ENCODE assay signal across 18 cellular contexts in the genomic region with DNA sequence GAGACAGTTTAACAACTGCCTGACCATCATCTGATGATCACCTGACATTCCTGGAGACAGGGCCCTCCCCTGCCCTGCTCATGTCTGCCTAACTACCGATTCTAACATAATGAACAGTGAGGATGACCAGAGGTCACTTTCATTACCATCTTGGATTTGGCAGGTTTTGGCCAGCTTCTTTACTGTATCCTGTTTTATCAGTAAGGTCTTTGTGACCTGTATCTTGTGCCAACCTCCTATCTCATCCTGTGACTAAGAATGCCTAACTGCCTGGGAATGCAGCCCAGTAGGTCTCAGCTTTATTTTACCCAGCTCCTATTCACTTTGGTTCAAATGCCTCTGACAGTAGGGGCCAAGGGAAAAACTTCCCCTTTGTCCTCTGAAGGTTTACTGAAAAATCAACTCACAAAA. TPM values are rescaled to one million over a fixed set of nuclear protein-coding genes. Genes with fewer than 3 reads are reported as not detected.
DNase-seq lines count a peak whose midpoint lies in the region; ATAC-seq, FAIRE-seq and TF ChIP-seq lines count a peak whose summit lies in the region.
"Had no signal": no experiment of that assay in that cellular context is flagged by ENCODE, and none has a peak within 500 bp of the region (broad histone marks: within the 10 kb centered on the region; RNA-seq: fewer than 3 reads in every experiment).

No MANE protein-coding gene starts in this region.

- no peaks in the 10 kb centered on the region for H3K9me1 ChIP-seq in keratinocyte (ENCODE audit: control insufficient read depth, extremely low read depth, insufficient read depth, low read length)

- intact Hi-C loops in heart left ventricle (cut with DNase I) (no loop called here), cardiac septum (cut with DNase I) (no loop called here), activated B cell treated with CpG ODN at 0.5 μM for 24 hours (cut with micrococcal nuclease) (no loop called here)

- H3K4me1 ChIP-seq in heart left ventricle: peaks cover 0 to 31% (median 1%) of the 10 kb centered on the region in 12 donors
- peaks cover 10% of the 10 kb centered on the region for H3K4me1 ChIP-seq in keratinocyte (ENCODE audit: control insufficient read depth, extremely low read depth, insufficient read depth, low read length)
- H3K4me1 ChIP-seq: HAP-1, neural progenitor cell had no signal

- H3K36me3 ChIP-seq in heart left ventricle (no peaks in the 10 kb centered on the region), keratinocyte (ENCODE audit: control insufficient read depth in 2 of 2, extremely low read depth in 1 of 2, insufficient read depth in 2 of 2, low read length in 2 of 2) (no peaks in the 10 kb centered on the region)
- H3K36me3 ChIP-seq: HAP-1, neural progenitor cell, WERI-Rb-1 had no signal

- ATAC-seq in heart left ventricle (peak; percentile 64 to 69 (median 66)), activated B cell treated with CpG ODN at 0.5 μM for 24 hours (ENCODE audit: low read depth) (no peak)
- ATAC-seq in activated CD8-positive, alpha-beta T cell treated with anti-CD3 and anti-CD28 coated beads, Interleukin-2, amount 10 ng/mL, durations not matched to agents 7 days and 5 days: no peak
- ATAC-seq: stimulated activated naive CD8-positive, alpha-beta T cell treated with anti-CD3 and anti-CD28 coated beads, Interleukin-15, Interleukin-2, amounts not matched to agents 100 U/mL and 50 U/mL, for 24 hours had no signal

- H3K4me3 ChIP-seq in heart left ventricle (no peak overlapping the region), keratinocyte (ENCODE audit: control insufficient read depth in 2 of 3, extremely low read depth in 1 of 3, insufficient read depth in 2 of 3, low read depth in 1 of 3, low read length in 3 of 3) (no peak overlapping the region)
- H3K4me3 ChIP-seq: HAP-1, neural progenitor cell had no signal

- POLR2A ChIA-PET in activated B cell treated with CpG ODN at 0.5 μM for 24 hours (lab: Charles Lee): interaction anchor here (0.5 to 1.4 kb wide), 5 partner anchors 27 to 116 kb away, joined by 3 to 9 read pairs (median 5); no protein-coding TSS in a partner anchor
- POLR2A ChIA-PET in activated CD8-positive, alpha-beta T cell treated with anti-CD3 and anti-CD28 coated beads, Interleukin-2, amount 10 ng/mL, durations not matched to agents 7 days and 5 days (lab: Charles Lee): interaction anchor here (0.7 kb wide), 1 partner anchor 61 kb away, joined by 3 read pairs; no protein-coding TSS in a partner anchor

- peak overlapping the region; percentile 36 for H2AFZ ChIP-seq in keratinocyte (ENCODE audit: control insufficient read depth, low read length)
- H2AFZ ChIP-seq: neural progenitor cell had no signal

- no peaks in the 10 kb centered on the region for H3K27me3 Mint-ChIP-seq in activated B cell treated with CpG ODN at 0.5 μM for 24 hours
- H3K27me3 Mint-ChIP-seq in activated CD8-positive, alpha-beta T cell treated with anti-CD3 and anti-CD28 coated beads, Interleukin-2, amount 10 ng/mL, durations not matched to agents 7 days and 5 days (ENCODE audit: low read depth): peaks cover 3% of the 10 kb centered on the region
- H3K27me3 Mint-ChIP-seq: activated naive CD4-positive, alpha-beta T cell treated with anti-CD3 and anti-CD28 coated beads, Interleukin-2, amount 10 ng/mL, durations not matched to agents 7 days and 5 days; CD8-positive, alpha-beta memory T cell had no signal

- H3K9me3 Mint-ChIP-seq in activated B cell treated with CpG ODN at 0.5 μM for 24 hours: peaks cover 5% of the 10 kb centered on the region
- no peaks in the 10 kb centered on the region for H3K9me3 Mint-ChIP-seq in activated CD8-positive, alpha-beta T cell treated with anti-CD3 and anti-CD28 coated beads, Interleukin-2, amount 10 ng/mL, durations not matched to agents 7 days and 5 days (ENCODE audit: insufficient read depth)
- H3K9me3 Mint-ChIP-seq: activated naive CD4-positive, alpha-beta T cell treated with anti-CD3 and anti-CD28 coated beads, Interleukin-2, amount 10 ng/mL, durations not matched to agents 7 days and 5 days had no signal

- CTCF ChIA-PET in activated B cell treated with CpG ODN at 0.5 μM for 24 hours (lab: Charles Lee): interaction anchor here (1.0 to 6.2 kb wide), 3 partner anchors 18 to 119 kb away, joined by 4 to 25 read pairs (median 15); no protein-coding TSS in a partner anchor
- CTCF ChIA-PET in activated CD8-positive, alpha-beta T cell treated with anti-CD3 and anti-CD28 coated beads, Interleukin-2, amount 10 ng/mL, durations not matched to agents 7 days and 5 days (lab: Charles Lee): interaction anchor here (2.0 to 6.2 kb wide), 3 partner anchors 10 to 120 kb away, joined by 5 to 48 read pairs (median 7); no protein-coding TSS in a partner anchor

- TF ChIP-seq CTCF in heart left ventricle (IDR thresholded peaks at IDR 0.05) (no peak), activated B cell treated with CpG ODN at 0.5 μM for 24 hours (IDR thresholded peaks at IDR 0.05) (no peak), keratinocyte (optimal IDR thresholded peaks at IDR 0.05 in 1 of 3, IDR thresholded peaks at IDR 0.05 in 1 of 3, conservative IDR thresholded peaks at IDR 0.05 in 1 of 3; ENCODE audit: extremely low read depth in 1 of 3, insufficient read depth in 2 of 3, low read length in 3 of 3) (no peak)

- 21 to 38% (median 29%) methylated on average over 1 of the region's 1 CpG for WGBS in heart left ventricle, 4 donors

- peak; percentile 56 for FAIRE-seq in keratinocyte (lab: Jason Lieb, UNC)
- FAIRE-seq: A204.1 had no signal

- peak in 2 of 5 donors; percentile 31 to 32 for DNase-seq in heart left ventricle
- DNase-seq in cardiac septum (ENCODE audit: low spot score): no peak
- no peak for DNase-seq in activated B cell treated with CpG ODN at 0.5 μM for 24 hours
- DNase-seq in keratinocyte (ENCODE audit: low read depth, low spot score): no peak
- DNase-seq in NOMO-1 treated with DMSO at 0.1 percent for 48 hours (lab: John Stamatoyannopoulos, UW; ENCODE audit: unreplicated experiment): no peak
- no peak for DNase-seq in GM03348 (ENCODE audit: low spot score)
- DNase-seq in NK-92 (lab: John Stamatoyannopoulos, UW; ENCODE audit: unreplicated experiment): no peak
- DNase-seq in activated CD8-positive, alpha-beta T cell treated with anti-CD3 and anti-CD28 coated beads, Interleukin-2, amount 10 ng/mL, durations not matched to agents 7 days and 5 days: no peak
- DNase-seq: activated naive CD4-positive, alpha-beta T cell treated with anti-CD3 and anti-CD28 coated beads, Interleukin-2, amount 10 ng/mL, durations not matched to agents 7 days and 5 days; CD8-positive, alpha-beta memory T cell; central memory CD4-positive, alpha-beta T cell; NCI-H2107; NCI-H748 treated with DMSO at 0.1 percent for 48 hours; stimulated activated naive CD8-positive, alpha-beta T cell treated with anti-CD3 and anti-CD28 coated beads, Interleukin-15, Interleukin-2, amounts not matched to agents 100 U/mL and 50 U/mL, for 24 hours; WERI-Rb-1 had no signal

- no peaks in the 10 kb centered on the region for H3K79me2 ChIP-seq in keratinocyte (ENCODE audit: control insufficient read depth, insufficient read depth, low read length)

- no peaks in the 10 kb centered on the region for H4K20me1 ChIP-seq in keratinocyte (ENCODE audit: control insufficient read depth, extremely low read depth, insufficient read depth, low read length)

- peak overlapping the region in 6 of 12 donors; percentile 22 to 60 (median 40) for H3K27ac ChIP-seq in heart left ventricle
- peak overlapping the region; percentile 40 for H3K27ac ChIP-seq in keratinocyte (ENCODE audit: control insufficient read depth, insufficient read depth, low read length)
- H3K27ac ChIP-seq: neural progenitor cell, WERI-Rb-1 had no signal

- peaks cover 3% of the 10 kb centered on the region for H3K36me3 Mint-ChIP-seq in activated B cell treated with CpG ODN at 0.5 μM for 24 hours (ENCODE audit: low read depth)
- H3K36me3 Mint-ChIP-seq in activated CD8-positive, alpha-beta T cell treated with anti-CD3 and anti-CD28 coated beads, Interleukin-2, amount 10 ng/mL, durations not matched to agents 7 days and 5 days (ENCODE audit: low read depth): no peaks in the 10 kb centered on the region
- H3K36me3 Mint-ChIP-seq: CD8-positive, alpha-beta memory T cell; neural progenitor cell had no signal

- H3K27me3 ChIP-seq in heart left ventricle (no peaks in the 10 kb centered on the region), keratinocyte (ENCODE audit: control insufficient read depth, extremely low read depth, insufficient read depth, low read length) (no peaks in the 10 kb centered on the region)
- H3K27me3 ChIP-seq: neural progenitor cell had no signal

- H3K27ac Mint-ChIP-seq in activated B cell treated with CpG ODN at 0.5 μM for 24 hours: peak overlapping the region; percentile 31
- no peak overlapping the region for H3K27ac Mint-ChIP-seq in activated CD8-positive, alpha-beta T cell treated with anti-CD3 and anti-CD28 coated beads, Interleukin-2, amount 10 ng/mL, durations not matched to agents 7 days and 5 days
- H3K27ac Mint-ChIP-seq: activated naive CD4-positive, alpha-beta T cell treated with anti-CD3 and anti-CD28 coated beads, Interleukin-2, amount 10 ng/mL, durations not matched to agents 7 days and 5 days; CD8-positive, alpha-beta memory T cell; neural progenitor cell had no signal

- H3K4me3 Mint-ChIP-seq in activated B cell treated with CpG ODN at 0.5 μM for 24 hours: no peak overlapping the region
- H3K4me3 Mint-ChIP-seq in activated CD8-positive, alpha-beta T cell treated with anti-CD3 and anti-CD28 coated beads, Interleukin-2, amount 10 ng/mL, durations not matched to agents 7 days and 5 days: no peak overlapping the region
- H3K4me3 Mint-ChIP-seq: activated naive CD4-positive, alpha-beta T cell treated with anti-CD3 and anti-CD28 coated beads, Interleukin-2, amount 10 ng/mL, durations not matched to agents 7 days and 5 days; CD8-positive, alpha-beta memory T cell; neural progenitor cell had no signal

- H3K9ac ChIP-seq in keratinocyte (ENCODE audit: control insufficient read depth, extremely low read depth, insufficient read depth, low read length): no peak overlapping the region
- H3K9ac ChIP-seq: neural progenitor cell had no signal

- H3K4me1 Mint-ChIP-seq in activated B cell treated with CpG ODN at 0.5 μM for 24 hours: peaks cover 82% of the 10 kb centered on the region
- H3K4me1 Mint-ChIP-seq in activated CD8-positive, alpha-beta T cell treated with anti-CD3 and anti-CD28 coated beads, Interleukin-2, amount 10 ng/mL, durations not matched to agents 7 days and 5 days (ENCODE audit: low read depth): peaks cover 6% of the 10 kb centered on the region
- H3K4me1 Mint-ChIP-seq: neural progenitor cell had no signal

- H3K4me2 ChIP-seq in keratinocyte (ENCODE audit: control insufficient read depth, extremely low read depth, insufficient read depth, low read depth, low read length): peak overlapping the region; percentile 6
- H3K4me2 ChIP-seq: neural progenitor cell had no signal

- dilution Hi-C loops in keratinocyte (cut with MboI; ENCODE audit: extremely low pct_ligation_motif_present, low sequenced_read_pairs): no loop called here

- H3K9me3 ChIP-seq in heart left ventricle (peaks cover 0 to 21% (median 7%) of the 10 kb centered on the region in 12 donors), keratinocyte (ENCODE audit: control insufficient read depth, low read depth, low read length) (peaks cover 2% of the 10 kb centered on the region)
- H3K9me3 ChIP-seq: HAP-1 had no signal

- no peak for TF ChIP-seq POLR2A in heart left ventricle (IDR thresholded peaks at IDR 0.05)

RNA-seq across cellular contexts. Expression of gene METTL6, which starts 40.2 kb away (rescaled TPM):
- 10 to 100 TPM in 5 of 9 donors, 1 to 10 TPM in 4; 5.7 to 14.7 (median 10.5) TPM for total RNA-seq in heart left ventricle
- polyA plus RNA-seq in heart left ventricle: 10 to 100 TPM in 1 of 2 donors, 1 to 10 TPM in 1; 6.0 to 15.6 TPM
- total RNA-seq in cardiac septum: 11.7 TPM
- 18.7 and 20.2 TPM in 2 replicates for total RNA-seq in activated B cell treated with CpG ODN at 0.5 μM for 24 hours
- 12.6 to 17.2 TPM (median 16.3 TPM) in 3 replicates for polyA plus RNA-seq in keratinocyte
- 18.8 TPM for polyA plus RNA-seq in keratinocyte (2011; ENCODE audit: low read depth)
- polyA plus RNA-seq in keratinocyte (2011; cell fraction: cytosol; rRNA removed): 18.3 and 22.6 TPM in 2 replicates
- 13.8 and 15.8 TPM in 2 replicates for polyA plus RNA-seq in keratinocyte (2011; cell fraction: nucleus; rRNA removed)
- 12.2 and 17.3 TPM in 2 replicates for polyA plus RNA-seq in keratinocyte (2012; ENCODE audit: low replicate concordance)
- 3.0 to 24.9 TPM (median 13.5 TPM) in 3 replicates for polyA minus RNA-seq in keratinocyte
- polyA minus RNA-seq in keratinocyte (2011; cell fraction: cytosol; rRNA and poly(A)+ RNA removed): 8.1 TPM
- polyA minus RNA-seq in keratinocyte (2011; cell fraction: nucleus; rRNA and poly(A)+ RNA removed): 5.1 and 11.9 TPM in 2 replicates
- 10 to 100 TPM; 18.2 to 20.6 TPM for total RNA-seq in activated CD8-positive, alpha-beta T cell treated with anti-CD3 and anti-CD28 coated beads, Interleukin-2, amount 10 ng/mL, durations not matched to agents 7 days and 5 days

RNA-seq across cellular contexts. Expression of gene EAF1, which starts 40.2 kb away (rescaled TPM):
- total RNA-seq in heart left ventricle (10 to 100 TPM in 4 of 9 donors, 1 to 10 TPM in 5; 7.0 to 19.6 (median 9.8) TPM), cardiac septum (10.3 TPM), activated B cell treated with CpG ODN at 0.5 μM for 24 hours (19.2 and 19.7 TPM in 2 replicates)
- polyA plus RNA-seq in heart left ventricle (10 to 100 TPM in 1 of 2 donors, 1 to 10 TPM in 1; 2.7 to 10.8 TPM), keratinocyte (13.5 to 13.7 TPM (median 13.6 TPM) in 3 replicates)
- 17.2 TPM for polyA plus RNA-seq in keratinocyte (2011; ENCODE audit: low read depth)
- 9.2 and 12.9 TPM in 2 replicates for polyA plus RNA-seq in keratinocyte (2011; cell fraction: cytosol; rRNA removed)
- polyA plus RNA-seq in keratinocyte (2011; cell fraction: nucleus; rRNA removed): 11.2 and 12.8 TPM in 2 replicates
- polyA plus RNA-seq in keratinocyte (2012; ENCODE audit: low replicate concordance): 11.7 and 22.1 TPM in 2 replicates
- polyA minus RNA-seq in keratinocyte: 18.5 to 23.5 TPM (median 20.5 TPM) in 3 replicates
- polyA minus RNA-seq in keratinocyte (2011; cell fraction: cytosol; rRNA and poly(A)+ RNA removed): 25.5 TPM
- 15.8 and 17.5 TPM in 2 replicates for polyA minus RNA-seq in keratinocyte (2011; cell fraction: nucleus; rRNA and poly(A)+ RNA removed)
- total RNA-seq in activated CD8-positive, alpha-beta T cell treated with anti-CD3 and anti-CD28 coated beads, Interleukin-2, amount 10 ng/mL, durations not matched to agents 7 days and 5 days: 10 to 100 TPM; 31.3 to 31.5 TPM

RNA-seq across cellular contexts. Expression of gene SH3BP5, which starts 54.8 kb away (rescaled TPM):
- total RNA-seq in heart left ventricle (10 to 100 TPM in 5 of 9 donors, 1 to 10 TPM in 4; 4.9 to 28.6 (median 11.7) TPM), cardiac septum (11.4 TPM), activated B cell treated with CpG ODN at 0.5 μM for 24 hours (60.5 and 66.0 TPM in 2 replicates)
- polyA plus RNA-seq in heart left ventricle (1 to 10 TPM; 5.2 to 8.7 TPM), keratinocyte (11.7 to 13.4 TPM (median 13.3 TPM) in 3 replicates)
- 20.5 TPM for polyA plus RNA-seq in keratinocyte (2011; ENCODE audit: low read depth)
- polyA plus RNA-seq in keratinocyte (2011; cell fraction: cytosol; rRNA removed): 10.6 and 11.5 TPM in 2 replicates
- 15.7 and 18.3 TPM in 2 replicates for polyA plus RNA-seq in keratinocyte (2011; cell fraction: nucleus; rRNA removed)
- polyA plus RNA-seq in keratinocyte (2012; ENCODE audit: low replicate concordance): 9.6 and 11.0 TPM in 2 replicates
- 3.6 to 8.2 TPM (median 6.9 TPM) in 3 replicates for polyA minus RNA-seq in keratinocyte
- polyA minus RNA-seq in keratinocyte (2011; cell fraction: cytosol; rRNA and poly(A)+ RNA removed): 10.6 TPM
- 5.5 and 7.4 TPM in 2 replicates for polyA minus RNA-seq in keratinocyte (2011; cell fraction: nucleus; rRNA and poly(A)+ RNA removed)
- 10 to 100 TPM; 12.6 to 15.0 TPM for total RNA-seq in activated CD8-positive, alpha-beta T cell treated with anti-CD3 and anti-CD28 coated beads, Interleukin-2, amount 10 ng/mL, durations not matched to agents 7 days and 5 days

Comparison
In these comparisons a context has a peak if more than half of its experiments do, and no peak if none do; other contexts are left out.
1. ATAC-seq: peak in heart left ventricle (4 of 4); none in activated B cell treated with CpG ODN at 0.5 μM for 24 hours (single experiment) and activated CD8-positive, alpha-beta T cell treated with anti-CD3 and anti-CD28 coated beads, Interleukin-2, amount 10 ng/mL, durations not matched to agents 7 days and 5 days (single experiment).